ENCODE assay signal across 10 cellular contexts in genomic region chr6:149140910-149141290, GRCh38.
DNase-seq lines count a peak whose midpoint lies in the region; ATAC-seq and TF ChIP-seq lines count a peak whose summit lies in the region.
"Had no signal": no experiment of that assay in that cellular context is flagged by ENCODE, and none has a peak within 500 bp of the region (broad histone marks: within the 10 kb centered on the region; RNA-seq: fewer than 3 reads in every experiment).

No MANE protein-coding gene starts in this region.

- H3K27me3 Mint-ChIP-seq in IgD-negative memory B cell = peaks cover 1% of the 10 kb centered on the region

- intact Hi-C loops in lower lobe of right lung (cut with DNase I) = no loop called here

- H3K9me3 ChIP-seq in lower lobe of right lung = no peaks in the 10 kb centered on the region

- peak; percentile 28 for DNase-seq in GM10266 (ENCODE audit: extremely low spot score)
- DNase-seq in lower lobe of right lung = no peak
- no peak for DNase-seq in SIG-M5 treated with dmso at 0.1 percent for 504 hours (lab: John Stamatoyannopoulos, UW; ENCODE audit: unreplicated experiment)
- no peak for DNase-seq in NCI-H2107 treated with DMSO at 0.1 percent for 48 hours (lab: John Stamatoyannopoulos, UW; ENCODE audit: unreplicated experiment)
- DNase-seq in NCI-H1092 (lab: John Stamatoyannopoulos, UW) = no peak
- DNase-seq in brain microvascular endothelial cell = no peak
- DNase-seq: NCI-H2171 had no signal

- H3K27me3 ChIP-seq in lower lobe of right lung (ENCODE audit: low read depth) (no peaks in the 10 kb centered on the region), brain microvascular endothelial cell (replicated peaks) (no peaks in the 10 kb centered on the region)

- in situ Hi-C loops in brain microvascular endothelial cell (cut with HindIII; ENCODE audit: low pct_ligation_motif_present, low sequenced_read_pairs) = no loop called here

- no peaks in the 10 kb centered on the region for H3K36me3 ChIP-seq in lower lobe of right lung
- H3K36me3 ChIP-seq in brain microvascular endothelial cell (replicated peaks) = no peaks in the 10 kb centered on the region

- H3K4me3 ChIP-seq in lower lobe of right lung (no peak overlapping the region), brain microvascular endothelial cell (ENCODE audit: low read depth, low read length) (no peak overlapping the region)

- H3K4me1 Mint-ChIP-seq in IgD-negative memory B cell = peaks cover 13 to 18% (median 14%) of the 10 kb centered on the region in 3 donors

- TF ChIP-seq CTCF in GM10266 (IDR thresholded peaks at IDR 0.05; ENCODE audit: control insufficient read depth, insufficient read depth, low read depth, missing control alignments) (no peak), lower lobe of right lung (IDR thresholded peaks at IDR 0.05) (no peak), brain microvascular endothelial cell (IDR thresholded peaks at IDR 0.05; ENCODE audit: low read depth, low read length, missing control alignments) (no peak)

- H3K4me1 ChIP-seq in lower lobe of right lung = peaks cover 7% of the 10 kb centered on the region

- peaks cover 0 to 3% (median 0%) of the 10 kb centered on the region in 3 donors for H3K9me3 Mint-ChIP-seq in IgD-negative memory B cell

- peak overlapping the region in 3 of 4 donors; percentile 12 to 87 (median 53) for H3K4me3 Mint-ChIP-seq in IgD-negative memory B cell

- peak overlapping the region; percentile 62 for H3K27ac ChIP-seq in lower lobe of right lung
- H3K27ac ChIP-seq in brain microvascular endothelial cell = no peak overlapping the region

- ATAC-seq in GM21367 (IDR thresholded peaks at IDR 0.05; ENCODE audit: unreplicated experiment) = peak; percentile 57
- ATAC-seq in lower lobe of right lung = peak in 1 of 2 donors; percentile 33
- ATAC-seq: sciatic nerve had no signal

- peak overlapping the region in 2 of 3 donors; percentile 6 to 93 for H3K27ac Mint-ChIP-seq in IgD-negative memory B cell

- H3K36me3 Mint-ChIP-seq in IgD-negative memory B cell = no peaks in the 10 kb centered on the region
